In genomic region chr5:14129123-14129522, GRCh38 we compare ENCODE assay signal across 1 cellular context.
A peak's percentile ranks its signal among the peaks of the same experiment; 100 is the strongest.
TF ChIP-seq lines count a peak whose summit lies in the region.

No MANE protein-coding gene starts in this region.

TF ChIP-seq in GM12878, 131 proteins besides CTCF, POLR2A, EP300 and RAD21:
- TF ChIP-seq SP1 (IDR thresholded peaks at IDR 0.05; ENCODE audit: low read depth, low read length): no peak
- TF ChIP-seq USF1 (IDR thresholded peaks at IDR 0.05; ENCODE audit: borderline replicate concordance, extremely low read length, insufficient read depth, low read depth, low read length): peak; percentile 12
- TF ChIP-seq IKZF2 (IDR thresholded peaks at IDR 0.05): no peak
- no peak for TF ChIP-seq ZNF217 (IDR thresholded peaks at IDR 0.05)
- peak; percentile 45; the same call in 1 of the 2 replicates for TF ChIP-seq RAD51 (IDR thresholded peaks at IDR 0.05)
- TF ChIP-seq CBFB (IDR thresholded peaks at IDR 0.05; ENCODE audit: low read depth): no peak
- TF ChIP-seq ZNF592 (IDR thresholded peaks at IDR 0.05): no peak
- TF ChIP-seq CEBPB (IDR thresholded peaks at IDR 0.05; ENCODE audit: borderline replicate concordance in 1 of 2, low read depth in 2 of 2, low read length in 2 of 2): no peak
- TF ChIP-seq LARP7 (IDR thresholded peaks at IDR 0.05): no peak
- TF ChIP-seq ZSCAN29 (IDR thresholded peaks at IDR 0.05): no peak
- no peak for TF ChIP-seq NKRF (conservative IDR thresholded peaks at IDR 0.05)
- no peak for TF ChIP-seq EED (IDR thresholded peaks at IDR 0.05; ENCODE audit: low read depth)
- no peak for TF ChIP-seq E2F4 (IDR thresholded peaks at IDR 0.05; ENCODE audit: low read depth, low read length)
- no peak for TF ChIP-seq CBX3 (IDR thresholded peaks at IDR 0.05; ENCODE audit: borderline replicate concordance, low read depth)
- TF ChIP-seq BCL11A (IDR thresholded peaks at IDR 0.05; ENCODE audit: low read depth, low read length): no peak
